ENCODE assay signal across 1 cellular context in the genomic region with DNA sequence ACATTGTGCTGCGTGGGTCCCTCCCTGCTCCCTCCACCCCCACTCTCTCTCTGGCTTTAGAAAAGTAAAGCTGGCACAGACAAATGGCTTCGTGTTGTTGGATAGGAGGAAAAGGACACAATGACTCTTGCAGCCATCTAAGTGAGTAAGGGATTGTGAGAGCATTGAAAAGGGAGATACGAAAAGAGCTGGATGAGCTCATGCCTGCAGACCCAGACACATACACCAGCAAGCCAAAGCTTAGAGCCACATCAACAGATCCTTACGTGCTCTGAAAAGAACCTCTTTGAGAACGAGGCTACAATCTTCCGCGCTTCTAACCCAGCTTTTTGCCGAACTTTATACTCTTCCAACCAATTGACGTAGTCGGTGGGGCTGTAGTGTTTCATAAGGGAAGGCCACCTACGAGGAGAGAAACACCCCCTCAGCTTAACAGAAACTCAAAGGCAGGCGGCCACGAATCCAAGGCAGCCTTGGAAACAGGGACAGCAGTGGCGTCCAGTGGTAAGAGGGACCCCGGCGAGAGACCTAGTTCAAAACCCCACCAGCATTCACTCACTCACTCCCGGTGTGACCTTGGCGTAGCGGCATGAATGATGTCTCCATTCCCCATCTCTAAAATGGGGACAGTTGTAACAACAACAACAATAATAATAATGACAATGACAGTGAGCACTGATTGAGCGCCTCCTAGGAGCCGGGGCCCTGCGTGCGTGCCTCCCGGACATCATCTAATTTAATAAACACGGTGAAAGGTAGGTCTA.
TF ChIP-seq lines count a peak whose summit lies in the region.

No MANE protein-coding gene starts in this region.

TF ChIP-seq in GM23338, 12 proteins besides CTCF, POLR2A, EP300 and RAD21:
- TF ChIP-seq, protein P1, sequence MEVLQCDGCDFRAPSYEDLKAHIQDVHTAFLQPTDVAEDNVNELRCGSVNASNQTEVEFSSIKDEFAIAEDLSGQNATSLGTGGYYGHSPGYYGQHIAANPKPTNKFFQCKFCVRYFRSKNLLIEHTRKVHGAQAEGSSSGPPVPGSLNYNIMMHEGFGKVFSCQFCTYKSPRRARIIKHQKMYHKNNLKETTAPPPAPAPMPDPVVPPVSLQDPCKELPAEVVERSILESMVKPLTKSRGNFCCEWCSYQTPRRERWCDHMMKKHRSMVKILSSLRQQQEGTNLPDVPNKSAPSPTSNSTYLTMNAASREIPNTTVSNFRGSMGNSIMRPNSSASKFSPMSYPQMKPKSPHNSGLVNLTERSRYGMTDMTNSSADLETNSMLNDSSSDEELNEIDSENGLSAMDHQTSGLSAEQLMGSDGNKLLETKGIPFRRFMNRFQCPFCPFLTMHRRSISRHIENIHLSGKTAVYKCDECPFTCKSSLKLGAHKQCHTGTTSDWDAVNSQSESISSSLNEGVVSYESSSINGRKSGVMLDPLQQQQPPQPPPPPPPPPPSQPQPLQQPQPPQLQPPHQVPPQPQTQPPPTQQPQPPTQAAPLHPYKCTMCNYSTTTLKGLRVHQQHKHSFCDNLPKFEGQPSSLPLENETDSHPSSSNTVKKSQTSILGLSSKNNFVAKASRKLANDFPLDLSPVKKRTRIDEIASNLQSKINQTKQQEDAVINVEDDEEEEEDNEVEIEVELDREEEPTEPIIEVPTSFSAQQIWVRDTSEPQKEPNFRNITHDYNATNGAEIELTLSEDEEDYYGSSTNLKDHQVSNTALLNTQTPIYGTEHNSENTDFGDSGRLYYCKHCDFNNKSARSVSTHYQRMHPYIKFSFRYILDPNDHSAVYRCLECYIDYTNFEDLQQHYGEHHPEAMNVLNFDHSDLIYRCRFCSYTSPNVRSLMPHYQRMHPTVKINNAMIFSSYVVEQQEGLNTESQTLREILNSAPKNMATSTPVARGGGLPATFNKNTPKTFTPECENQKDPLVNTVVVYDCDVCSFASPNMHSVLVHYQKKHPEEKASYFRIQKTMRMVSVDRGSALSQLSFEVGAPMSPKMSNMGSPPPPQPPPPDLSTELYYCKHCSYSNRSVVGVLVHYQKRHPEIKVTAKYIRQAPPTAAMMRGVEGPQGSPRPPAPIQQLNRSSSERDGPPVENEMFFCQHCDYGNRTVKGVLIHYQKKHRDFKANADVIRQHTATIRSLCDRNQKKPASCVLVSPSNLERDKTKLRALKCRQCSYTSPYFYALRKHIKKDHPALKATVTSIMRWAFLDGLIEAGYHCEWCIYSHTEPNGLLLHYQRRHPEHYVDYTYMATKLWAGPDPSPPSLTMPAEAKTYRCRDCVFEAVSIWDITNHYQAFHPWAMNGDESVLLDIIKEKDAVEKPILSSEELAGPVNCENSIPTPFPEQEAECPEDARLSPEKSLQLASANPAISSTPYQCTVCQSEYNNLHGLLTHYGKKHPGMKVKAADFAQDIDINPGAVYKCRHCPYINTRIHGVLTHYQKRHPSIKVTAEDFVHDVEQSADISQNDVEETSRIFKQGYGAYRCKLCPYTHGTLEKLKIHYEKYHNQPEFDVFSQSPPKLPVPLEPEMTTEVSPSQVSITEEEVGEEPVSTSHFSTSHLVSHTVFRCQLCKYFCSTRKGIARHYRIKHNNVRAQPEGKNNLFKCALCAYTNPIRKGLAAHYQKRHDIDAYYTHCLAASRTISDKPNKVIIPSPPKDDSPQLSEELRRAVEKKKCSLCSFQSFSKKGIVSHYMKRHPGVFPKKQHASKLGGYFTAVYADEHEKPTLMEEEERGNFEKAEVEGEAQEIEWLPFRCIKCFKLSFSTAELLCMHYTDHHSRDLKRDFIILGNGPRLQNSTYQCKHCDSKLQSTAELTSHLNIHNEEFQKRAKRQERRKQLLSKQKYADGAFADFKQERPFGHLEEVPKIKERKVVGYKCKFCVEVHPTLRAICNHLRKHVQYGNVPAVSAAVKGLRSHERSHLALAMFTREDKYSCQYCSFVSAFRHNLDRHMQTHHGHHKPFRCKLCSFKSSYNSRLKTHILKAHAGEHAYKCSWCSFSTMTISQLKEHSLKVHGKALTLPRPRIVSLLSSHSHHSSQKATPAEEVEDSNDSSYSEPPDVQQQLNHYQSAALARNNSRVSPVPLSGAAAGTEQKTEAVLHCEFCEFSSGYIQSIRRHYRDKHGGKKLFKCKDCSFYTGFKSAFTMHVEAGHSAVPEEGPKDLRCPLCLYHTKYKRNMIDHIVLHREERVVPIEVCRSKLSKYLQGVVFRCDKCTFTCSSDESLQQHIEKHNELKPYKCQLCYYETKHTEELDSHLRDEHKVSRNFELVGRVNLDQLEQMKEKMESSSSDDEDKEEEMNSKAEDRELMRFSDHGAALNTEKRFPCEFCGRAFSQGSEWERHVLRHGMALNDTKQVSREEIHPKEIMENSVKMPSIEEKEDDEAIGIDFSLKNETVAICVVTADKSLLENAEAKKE (CRISPR knock-in tag; IDR thresholded peaks at IDR 0.05): no peak
- TF ChIP-seq POLR2AphosphoS5 (IDR thresholded peaks at IDR 0.05; ENCODE audit: low read depth): peak; percentile 25; the same call in 1 of the 2 replicates
